In genomic region chr14:65804752-65805473, GRCh38 we compare ENCODE assay signal across 33 cellular contexts.
DNase-seq lines count a peak whose midpoint lies in the region; ATAC-seq, FAIRE-seq and TF ChIP-seq lines count a peak whose summit lies in the region.
"Had no signal": no experiment of that assay in that cellular context is flagged by ENCODE, and none has a peak within 500 bp of the region (broad histone marks: within the 10 kb centered on the region; RNA-seq: fewer than 3 reads in every experiment).

No MANE protein-coding gene starts in this region.

- TF ChIP-seq CTCF in pancreas (IDR thresholded peaks at IDR 0.05) (no peak), heart right ventricle (IDR thresholded peaks at IDR 0.05) (no peak)

- no peak overlapping the region for H3K27ac Mint-ChIP-seq in activated CD8-positive, alpha-beta memory T cell treated with anti-CD3 and anti-CD28 coated beads, Interleukin-2, amount 10 ng/mL, durations not matched to agents 7 days and 5 days
- no peak overlapping the region for H3K27ac Mint-ChIP-seq in stimulated activated naive B cell treated with anti-CD40 and anti-IgM and Interleukin-4, amounts not matched to agents 10 μg/mL and 1 μg/mL and 100 μg/mL, for 72 hours
- H3K27ac Mint-ChIP-seq: CD4-positive, alpha-beta T cell; GM23338; naive thymus-derived CD4-positive, alpha-beta T cell; type B pancreatic cell had no signal

- FAIRE-seq in pancreas (lab: Jason Lieb, UNC) = no peak
- FAIRE-seq: colon, D721Med, HepG2 had no signal

- no peaks in the 10 kb centered on the region for H3K27me3 ChIP-seq in pancreas
- H3K27me3 ChIP-seq in heart right ventricle = peaks cover 0 to 9% (median 0%) of the 10 kb centered on the region in 7 donors
- H3K27me3 ChIP-seq: ascending aorta, neutrophil had no signal

- intact Hi-C loops in pancreas (cut with DNase I) = no loop called here
- intact Hi-C loops in heart right ventricle (cut with DNase I) = no loop called here

- peaks cover 4% of the 10 kb centered on the region for H3K4me1 Mint-ChIP-seq in activated CD8-positive, alpha-beta memory T cell treated with anti-CD3 and anti-CD28 coated beads, Interleukin-2, amount 10 ng/mL, durations not matched to agents 7 days and 5 days
- peaks cover 6 to 7% of the 10 kb centered on the region in 2 donors for H3K4me1 Mint-ChIP-seq in stimulated activated naive B cell treated with anti-CD40 and anti-IgM and Interleukin-4, amounts not matched to agents 10 μg/mL and 1 μg/mL and 100 μg/mL, for 72 hours
- H3K4me1 Mint-ChIP-seq: activated CD4-positive, alpha-beta T cell treated with anti-CD3 and anti-CD28 coated beads, Interleukin-2, amount 10 ng/mL, durations not matched to agents 24 days and 14 days; GM23338; naive thymus-derived CD4-positive, alpha-beta T cell had no signal

- peaks cover 1% of the 10 kb centered on the region for H3K9me3 Mint-ChIP-seq in activated CD8-positive, alpha-beta memory T cell treated with anti-CD3 and anti-CD28 coated beads, Interleukin-2, amount 10 ng/mL, durations not matched to agents 7 days and 5 days (ENCODE audit: low read depth)
- H3K9me3 Mint-ChIP-seq in stimulated activated naive B cell treated with anti-CD40 and anti-IgM and Interleukin-4, amounts not matched to agents 10 μg/mL and 1 μg/mL and 100 μg/mL, for 72 hours = peaks cover 4 to 11% of the 10 kb centered on the region in 2 donors
- H3K9me3 Mint-ChIP-seq: activated CD4-positive, alpha-beta T cell treated with anti-CD3 and anti-CD28 coated beads, Interleukin-2, amount 10 ng/mL, durations not matched to agents 24 days and 14 days; type B pancreatic cell had no signal

- 81 to 89% methylated on average over 9 of the region's 9 CpGs for whole genome bisulfite sequencing in pancreas, 2 donors
- 83 to 86% methylated on average over 9 of the region's 9 CpGs for WGBS in heart right ventricle, 2 donors

- no peaks in the 10 kb centered on the region for H3K27me3 Mint-ChIP-seq in activated CD8-positive, alpha-beta memory T cell treated with anti-CD3 and anti-CD28 coated beads, Interleukin-2, amount 10 ng/mL, durations not matched to agents 7 days and 5 days
- H3K27me3 Mint-ChIP-seq in stimulated activated naive B cell treated with anti-CD40 and anti-IgM and Interleukin-4, amounts not matched to agents 10 μg/mL and 1 μg/mL and 100 μg/mL, for 72 hours = peaks cover 6 to 8% of the 10 kb centered on the region in 2 donors
- H3K27me3 Mint-ChIP-seq: CD4-positive, alpha-beta T cell had no signal

- ATAC-seq in activated CD8-positive, alpha-beta memory T cell treated with anti-CD3 and anti-CD28 coated beads, Interleukin-2, amount 10 ng/mL, durations not matched to agents 7 days and 5 days = peak; percentile 30
- ATAC-seq in GM18870 (IDR thresholded peaks at IDR 0.05; ENCODE audit: unreplicated experiment) = peak; percentile 50
- peak; percentile 67 for ATAC-seq in HG03442 (IDR thresholded peaks at IDR 0.05; ENCODE audit: unreplicated experiment)
- ATAC-seq in stimulated activated naive B cell treated with anti-CD40 and anti-IgM and Interleukin-4, amounts not matched to agents 10 μg/mL and 1 μg/mL and 100 μg/mL, for 72 hours (replicated peaks) = peak; percentile 75 to 88
- ATAC-seq in pancreas = no peak
- no peak for ATAC-seq in heart right ventricle
- ATAC-seq: gastrocnemius medialis; GM23338; HepG2; naive thymus-derived CD4-positive, alpha-beta T cell; Panc1 had no signal

- no peak overlapping the region for H3K4me3 Mint-ChIP-seq in activated CD8-positive, alpha-beta memory T cell treated with anti-CD3 and anti-CD28 coated beads, Interleukin-2, amount 10 ng/mL, durations not matched to agents 7 days and 5 days
- H3K4me3 Mint-ChIP-seq in stimulated activated naive B cell treated with anti-CD40 and anti-IgM and Interleukin-4, amounts not matched to agents 10 μg/mL and 1 μg/mL and 100 μg/mL, for 72 hours = no peak overlapping the region
- H3K4me3 Mint-ChIP-seq: activated CD4-positive, alpha-beta T cell treated with anti-CD3 and anti-CD28 coated beads, Interleukin-2, amount 10 ng/mL, durations not matched to agents 24 days and 14 days; CD4-positive, alpha-beta T cell; GM23338; naive thymus-derived CD4-positive, alpha-beta T cell; type B pancreatic cell had no signal

- H3K36me3 ChIP-seq in pancreas (no peaks in the 10 kb centered on the region), heart right ventricle (no peaks in the 10 kb centered on the region)
- H3K36me3 ChIP-seq: ascending aorta, gastrocnemius medialis, neutrophil had no signal

- H3K4me1 ChIP-seq in pancreas (no peaks in the 10 kb centered on the region), heart right ventricle (no peaks in the 10 kb centered on the region)
- H3K4me1 ChIP-seq: ascending aorta, gastrocnemius medialis had no signal

- H3K36me3 Mint-ChIP-seq in activated CD8-positive, alpha-beta memory T cell treated with anti-CD3 and anti-CD28 coated beads, Interleukin-2, amount 10 ng/mL, durations not matched to agents 7 days and 5 days = no peaks in the 10 kb centered on the region
- peaks cover 3 to 6% of the 10 kb centered on the region in 2 donors for H3K36me3 Mint-ChIP-seq in stimulated activated naive B cell treated with anti-CD40 and anti-IgM and Interleukin-4, amounts not matched to agents 10 μg/mL and 1 μg/mL and 100 μg/mL, for 72 hours
- H3K36me3 Mint-ChIP-seq: type B pancreatic cell had no signal

- no peak overlapping the region for H3K27ac ChIP-seq in pancreas
- no peak overlapping the region for H3K27ac ChIP-seq in heart right ventricle
- H3K27ac ChIP-seq: ascending aorta, gastrocnemius medialis, neutrophil had no signal

- no peak for DNase-seq in activated CD8-positive, alpha-beta memory T cell treated with anti-CD3 and anti-CD28 coated beads, Interleukin-2, amount 10 ng/mL, durations not matched to agents 7 days and 5 days
- no peak for DNase-seq in activated CD8-positive, alpha-beta memory T cell treated with anti-CD3 and anti-CD28 coated beads, Interleukin-2, amount 50 U/mL, for 4 hours
- DNase-seq in stimulated activated naive B cell treated with anti-CD40 and anti-IgM and Interleukin-4, amounts not matched to agents 10 μg/mL and 1 μg/mL and 100 μg/mL, for 72 hours = no peak
- no peak for DNase-seq in pancreas
- no peak for DNase-seq in heart right ventricle
- no peak for DNase-seq in NCI-H146 (lab: John Stamatoyannopoulos, UW)
- DNase-seq: activated CD4-positive, alpha-beta T cell treated with anti-CD3 and anti-CD28 coated beads, Interleukin-2, amount 10 ng/mL, durations not matched to agents 24 days and 14 days; activated gamma-delta T cell; CD4-positive, alpha-beta T cell; DND-41; effector CD4-positive, alpha-beta T cell; gastrocnemius medialis; GF-D8; midbrain; MM.1S; naive thymus-derived CD4-positive, alpha-beta T cell; NCI-H1105 treated with DMSO at 0.1 percent for 48 hours; NCI-H2029 treated with DMSO at 0.1 percent for 48 hours; NCI-H2227 treated with DMSO at 0.1 percent for 48 hours; NCI-H526 treated with DMSO at 0.1 percent for 48 hours; SHP77; stimulated activated CD4-positive, alpha-beta T cell treated with anti-CD3 and anti-CD28 coated beads, Interleukin-4, amount 100 ng/mL, for 1 hour; substantia nigra had no signal

- H3K4me3 ChIP-seq in pancreas (no peak overlapping the region), heart right ventricle (no peak overlapping the region)
- H3K4me3 ChIP-seq: ascending aorta, gastrocnemius medialis, GM23338 had no signal

- CTCF ChIA-PET in activated CD8-positive, alpha-beta memory T cell treated with anti-CD3 and anti-CD28 coated beads, Interleukin-2, amount 10 ng/mL, durations not matched to agents 7 days and 5 days (lab: Charles Lee) = interaction anchor here (0.8 to 2.2 kb wide), 3 partner anchors 10 to 154 kb away, joined by 3 to 9 read pairs (median 3); no protein-coding TSS in a partner anchor

- no peaks in the 10 kb centered on the region for H3K9me3 ChIP-seq in pancreas
- peaks cover 0 to 21% (median 13%) of the 10 kb centered on the region in 11 donors for H3K9me3 ChIP-seq in heart right ventricle
- H3K9me3 ChIP-seq: ascending aorta, gastrocnemius medialis, neutrophil had no signal

Comparison
In these comparisons a context has a peak if more than half of its experiments do, and no peak if none do; other contexts are left out.
1. ATAC-seq: peak in activated CD8-positive, alpha-beta memory T cell treated with anti-CD3 and anti-CD28 coated beads, Interleukin-2, amount 10 ng/mL, durations not matched to agents 7 days and 5 days (single experiment), GM18870 (single experiment), HG03442 (single experiment) and stimulated activated naive B cell treated with anti-CD40 and anti-IgM and Interleukin-4, amounts not matched to agents 10 μg/mL and 1 μg/mL and 100 μg/mL, for 72 hours (2 of 2); none in pancreas (0 of 4) and heart right ventricle (0 of 8).